In the genomic region with DNA sequence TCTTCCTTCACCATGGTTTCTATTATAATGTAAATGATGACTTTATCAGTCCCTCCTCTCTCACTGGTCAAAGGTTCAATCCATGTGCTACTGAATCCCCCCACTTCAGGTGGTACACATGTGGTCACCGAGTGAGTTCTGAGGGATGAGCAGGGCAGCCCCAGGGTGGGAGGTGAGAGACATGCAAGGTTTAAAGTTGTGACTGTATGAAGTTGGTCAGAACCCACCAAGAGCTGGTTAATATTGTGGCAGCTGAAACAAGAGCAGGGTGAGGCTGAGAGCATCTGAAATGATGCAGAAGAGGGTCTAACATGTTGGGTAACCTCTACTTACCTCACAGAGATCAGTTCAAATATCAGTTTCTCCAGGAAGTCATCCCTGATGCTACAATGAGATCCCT, we compare ENCODE assay signal across 1 cellular context.
TF ChIP-seq lines count a peak whose summit lies in the region.

No MANE protein-coding gene starts in this region.

TF ChIP-seq in GM12878, 131 proteins besides CTCF, POLR2A, EP300 and RAD21 (continued from another document):
- TF ChIP-seq, protein P1, sequence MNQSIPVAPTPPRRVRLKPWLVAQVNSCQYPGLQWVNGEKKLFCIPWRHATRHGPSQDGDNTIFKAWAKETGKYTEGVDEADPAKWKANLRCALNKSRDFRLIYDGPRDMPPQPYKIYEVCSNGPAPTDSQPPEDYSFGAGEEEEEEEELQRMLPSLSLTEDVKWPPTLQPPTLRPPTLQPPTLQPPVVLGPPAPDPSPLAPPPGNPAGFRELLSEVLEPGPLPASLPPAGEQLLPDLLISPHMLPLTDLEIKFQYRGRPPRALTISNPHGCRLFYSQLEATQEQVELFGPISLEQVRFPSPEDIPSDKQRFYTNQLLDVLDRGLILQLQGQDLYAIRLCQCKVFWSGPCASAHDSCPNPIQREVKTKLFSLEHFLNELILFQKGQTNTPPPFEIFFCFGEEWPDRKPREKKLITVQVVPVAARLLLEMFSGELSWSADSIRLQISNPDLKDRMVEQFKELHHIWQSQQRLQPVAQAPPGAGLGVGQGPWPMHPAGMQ (IDR thresholded peaks at IDR 0.05; ENCODE audit: borderline replicate concordance): no peak
- peak; percentile 29; the same call in 1 of the 2 replicates for TF ChIP-seq IKZF1 (conservative IDR thresholded peaks at IDR 0.05)
- TF ChIP-seq RAD51 (IDR thresholded peaks at IDR 0.05): no peak
- no peak for TF ChIP-seq NFXL1 (IDR thresholded peaks at IDR 0.05; ENCODE audit: borderline replicate concordance)
- no peak; the same call in 1 of the 2 replicates for TF ChIP-seq RUNX3 (IDR thresholded peaks at IDR 0.05; ENCODE audit: low read length)
- TF ChIP-seq KLF5 (IDR thresholded peaks at IDR 0.05; ENCODE audit: partially characterized antibody): no peak
- TF ChIP-seq SRF (IDR thresholded peaks at IDR 0.05; ENCODE audit: low read depth in 2 of 2, low read length in 2 of 2): no peak
- no peak for TF ChIP-seq CBX5 (IDR thresholded peaks at IDR 0.05; ENCODE audit: low read depth)
- TF ChIP-seq FOXK2 (IDR thresholded peaks at IDR 0.05): no peak
- TF ChIP-seq CHD2 (IDR thresholded peaks at IDR 0.05; ENCODE audit: borderline replicate concordance, low read depth, low read length): no peak
- peak; percentile 29; the same call in 1 of the 2 replicates for TF ChIP-seq DPF2 (IDR thresholded peaks at IDR 0.05)
- TF ChIP-seq SMARCA5 (IDR thresholded peaks at IDR 0.05): no peak
